Comparison of ENCODE assay signal across 14 cellular contexts in genomic region chr15:77058468-77058867, GRCh38. TPM values are rescaled to one million over a fixed set of nuclear protein-coding genes. Genes with fewer than 3 reads are reported as not detected.
DNase-seq lines count a peak whose midpoint lies in the region; ATAC-seq and TF ChIP-seq lines count a peak whose summit lies in the region.
"Had no signal": no experiment of that assay in that cellular context is flagged by ENCODE, and none has a peak within 500 bp of the region (broad histone marks: within the 10 kb centered on the region; RNA-seq: fewer than 3 reads in every experiment).

No MANE protein-coding gene starts in this region.

- no peak for TF ChIP-seq CTCF in KMS-11 (conservative IDR thresholded peaks at IDR 0.05; ENCODE audit: low read depth, low read length)
- TF ChIP-seq CTCF in psoas muscle (IDR thresholded peaks at IDR 0.05): no peak
- no peak for TF ChIP-seq CTCF in GM20000 (IDR thresholded peaks at IDR 0.05; ENCODE audit: extremely low read depth, missing control alignments)

- H3K4me1 Mint-ChIP-seq in T-helper 17 cell (peaks cover 10% of the 10 kb centered on the region), memory B cell (peaks cover 56% of the 10 kb centered on the region)

- H3K27me3 Mint-ChIP-seq in T-helper 17 cell (no peaks in the 10 kb centered on the region), memory B cell (no peaks in the 10 kb centered on the region)
- H3K27me3 Mint-ChIP-seq: CD4-positive, alpha-beta T cell had no signal

- 84 to 97% (median 92%) methylated on average over 4 of the region's 4 CpGs for WGBS in psoas muscle, 3 donors

- H3K79me2 ChIP-seq in KMS-11 (ENCODE audit: insufficient read depth, low read depth): peaks cover 93% of the 10 kb centered on the region

- ATAC-seq in T-helper 17 cell (no peak), memory B cell (ENCODE audit: low read depth) (no peak), psoas muscle (no peak)
- ATAC-seq: GM23338 had no signal

- no peaks in the 10 kb centered on the region for H3K9me3 Mint-ChIP-seq in memory B cell
- H3K9me3 Mint-ChIP-seq: CD4-positive, alpha-beta T cell; GM23338 had no signal

- H3K9ac ChIP-seq in KMS-11: no peak overlapping the region

- no peak overlapping the region for H3K4me3 Mint-ChIP-seq in T-helper 17 cell
- H3K4me3 Mint-ChIP-seq in memory B cell: no peak overlapping the region
- H3K4me3 Mint-ChIP-seq: CD4-positive, alpha-beta T cell; GM23338 had no signal

- H3K36me3 Mint-ChIP-seq in T-helper 17 cell (ENCODE audit: low read depth): no peaks in the 10 kb centered on the region
- H3K36me3 Mint-ChIP-seq in memory B cell: peaks cover 6% of the 10 kb centered on the region

- intact Hi-C loops in psoas muscle (cut with DNase I): no loop called here

- peak overlapping the region; percentile 12; the same call in 1 of the 2 replicates for H3K4me2 ChIP-seq in KMS-11
- H3K4me2 ChIP-seq: GM23338 had no signal

- H3K36me3 ChIP-seq in KMS-11 (ENCODE audit: insufficient read depth) (no peaks in the 10 kb centered on the region), psoas muscle (ENCODE audit: insufficient read depth in 1 of 2, low read depth in 1 of 2) (peaks cover 0 to 10% of the 10 kb centered on the region in 2 donors)

- DNase-seq in T-helper 17 cell (no peak), memory B cell (ENCODE audit: low spot score in 2 of 2) (no peak), psoas muscle (no peak), NCI-H146 treated with DMSO at 0.1 percent for 48 hours (lab: John Stamatoyannopoulos, UW; ENCODE audit: unreplicated experiment) (no peak), GM20000 (ENCODE audit: low spot score) (no peak), UCSD-AML1 (lab: John Stamatoyannopoulos, UW; ENCODE audit: unreplicated experiment) (no peak)
- DNase-seq in stimulated activated naive CD4-positive, alpha-beta T cell treated with Interleukin-2 at 50 U/mL for 16 hours (lab: John Stamatoyannopoulos, UW): no peak
- DNase-seq: ACHN; Caco-2; CD4-positive, alpha-beta T cell; HCEC 1CT had no signal

- no peaks in the 10 kb centered on the region for H4K20me1 ChIP-seq in KMS-11 (ENCODE audit: insufficient read depth)

- H3K4me3 ChIP-seq in KMS-11 (IDR thresholded peaks at IDR 0.05; ENCODE audit: insufficient read depth, low read depth, low read length) (no peak overlapping the region), psoas muscle (no peak overlapping the region)
- H3K4me3 ChIP-seq: GM23338 had no signal

- H3K27ac ChIP-seq in KMS-11 (no peak overlapping the region), psoas muscle (peak overlapping the region; percentile 20)
- H3K27ac ChIP-seq: C4-2B had no signal

- peaks cover 84% of the 10 kb centered on the region for H3K4me1 ChIP-seq in KMS-11 (ENCODE audit: low read depth, poor library complexity, severe bottlenecking)
- H3K4me1 ChIP-seq in psoas muscle: peaks cover 78% of the 10 kb centered on the region

- H3K27me3 ChIP-seq in KMS-11 (ENCODE audit: insufficient read depth, low read depth): no peaks in the 10 kb centered on the region
- H3K27me3 ChIP-seq in psoas muscle (ENCODE audit: insufficient read depth in 3 of 3, low read length in 2 of 3): no peaks in the 10 kb centered on the region

- H3K9me3 ChIP-seq in T-helper 17 cell (ENCODE audit: control insufficient read depth, low read length, poor library complexity, severe bottlenecking) (no peaks in the 10 kb centered on the region), psoas muscle (no peaks in the 10 kb centered on the region)
- H3K9me3 ChIP-seq: Caco-2 had no signal

- H2AFZ ChIP-seq in KMS-11 (ENCODE audit: low read depth): no peak overlapping the region
- H2AFZ ChIP-seq: GM23338 had no signal

- peak overlapping the region; percentile 25 for H3K27ac Mint-ChIP-seq in T-helper 17 cell
- peak overlapping the region; percentile 4 for H3K27ac Mint-ChIP-seq in memory B cell
- H3K27ac Mint-ChIP-seq: CD4-positive, alpha-beta T cell; GM23338 had no signal

RNA-seq across cellular contexts. Expression of gene TSPAN3, which starts 12.4 kb away (rescaled TPM):
- total RNA-seq in T-helper 17 cell (10 to 100 TPM; 10.6 to 11.0 TPM), psoas muscle (100 to 1,000 TPM; 179 to 215 (median 207) TPM)
- polyA plus RNA-seq in psoas muscle: 100 to 1,000 TPM; 146 to 330 (median 210) TPM

Comparison
In these comparisons a context has a peak if more than half of its experiments do, and no peak if none do; other contexts are left out.
1. RNA of gene TSPAN3, which starts 12.4 kb away (total RNA-seq): 179 to 215 TPM in psoas muscle; 10.6 to 11.0 TPM in T-helper 17 cell; every median in the first group is over 10 times any median in the second.